22 cellular contexts compared by ENCODE assay signal in genomic region chr5:92145852-92146251, GRCh38.
DNase-seq lines count a peak whose midpoint lies in the region; ATAC-seq and TF ChIP-seq lines count a peak whose summit lies in the region.
"Had no signal": no experiment of that assay in that cellular context is flagged by ENCODE, and none has a peak within 500 bp of the region (broad histone marks: within the 10 kb centered on the region; RNA-seq: fewer than 3 reads in every experiment).

No MANE protein-coding gene starts in this region.

- no peak overlapping the region for H3K9ac ChIP-seq in SK-N-MC (ENCODE audit: insufficient read length)
- H3K9ac ChIP-seq: BLaER1, GM23248 had no signal

- peaks cover 7% of the 10 kb centered on the region for H3K9me3 Mint-ChIP-seq in CD8-positive, alpha-beta T cell

- no peaks in the 10 kb centered on the region for H3K4me1 Mint-ChIP-seq in CD8-positive, alpha-beta T cell (ENCODE audit: low read depth)
- H3K4me1 Mint-ChIP-seq: B cell; CD4-positive, CD25-positive, alpha-beta regulatory T cell; CD8-positive, alpha-beta memory T cell had no signal

- H3K9me3 ChIP-seq in SK-N-MC (ENCODE audit: low read depth, low read length) = no peaks in the 10 kb centered on the region
- no peaks in the 10 kb centered on the region for H3K9me3 ChIP-seq in CD8-positive, alpha-beta T cell (ENCODE audit: low read length)
- H3K9me3 ChIP-seq: BLaER1 had no signal

- H3K27ac Mint-ChIP-seq in CD8-positive, alpha-beta T cell = no peak overlapping the region
- H3K27ac Mint-ChIP-seq: B cell; CD4-positive, CD25-positive, alpha-beta regulatory T cell; CD8-positive, alpha-beta memory T cell; HFFc6 had no signal

- H3K36me3 ChIP-seq in SK-N-MC (ENCODE audit: insufficient read depth, low read length) = no peaks in the 10 kb centered on the region
- H3K36me3 ChIP-seq in CD8-positive, alpha-beta T cell (ENCODE audit: insufficient read depth, low read length) = no peaks in the 10 kb centered on the region
- H3K36me3 ChIP-seq: BLaER1 had no signal

- DNase-seq in NCI-H1417 (lab: John Stamatoyannopoulos, UW) (peak in 2 of 3 experiments; percentile 2 to 75), NCI-H1417 treated with DMSO at 0.1 percent for 48 hours (lab: John Stamatoyannopoulos, UW) (no peak), NCI-H526 treated with DMSO at 0.1 percent for 48 hours (lab: John Stamatoyannopoulos, UW) (peak; percentile 40), SK-N-MC (ENCODE audit: low read depth, low spot score) (peak; percentile 10), SW 1271 (lab: John Stamatoyannopoulos, UW) (no peak), GM19240 (ENCODE audit: insufficient read length, low spot score) (no peak)
- no peak for DNase-seq in CD8-positive, alpha-beta T cell
- DNase-seq: CD4-positive, CD25-positive, alpha-beta regulatory T cell; CD8-positive, alpha-beta memory T cell; DMS 273 treated with DMSO at 0.1 percent for 48 hours; DMS79; EL; GF-D8; GM23248; H7; HCEC 1CT; HFFc6 had no signal

- TF ChIP-seq CTCF in CD8-positive, alpha-beta T cell (IDR thresholded peaks at IDR 0.05) = no peak

- CTCF ChIA-PET in CD8-positive, alpha-beta T cell (lab: Charles Lee) = no interaction called here

- H3K36me3 Mint-ChIP-seq in CD8-positive, alpha-beta T cell = no peaks in the 10 kb centered on the region
- H3K36me3 Mint-ChIP-seq: CD4-positive, CD25-positive, alpha-beta regulatory T cell; CD8-positive, alpha-beta memory T cell had no signal

- ATAC-seq in CD8-positive, alpha-beta T cell = no peak
- no peak for ATAC-seq in GM21786 (IDR thresholded peaks at IDR 0.05; ENCODE audit: unreplicated experiment)

- no peak overlapping the region for H3K27ac ChIP-seq in SK-N-MC
- H3K27ac ChIP-seq in CD8-positive, alpha-beta T cell (ENCODE audit: low read depth, low read length) = no peak overlapping the region
- H3K27ac ChIP-seq: 22Rv1, BLaER1, C4-2B, GM23248 had no signal

- intact Hi-C loops in CD8-positive, alpha-beta T cell (cut with DNase I, micrococcal nuclease) = no loop called here

- no peaks in the 10 kb centered on the region for H3K27me3 ChIP-seq in CD8-positive, alpha-beta T cell (ENCODE audit: insufficient read depth, low read length)
- H3K27me3 ChIP-seq: BLaER1 had no signal

- H3K4me1 ChIP-seq in CD8-positive, alpha-beta T cell (ENCODE audit: insufficient read depth, low read length) = no peaks in the 10 kb centered on the region
- H3K4me1 ChIP-seq: BLaER1 had no signal

- no peak overlapping the region for H3K4me3 ChIP-seq in SK-N-MC
- H3K4me3 ChIP-seq in CD8-positive, alpha-beta T cell (ENCODE audit: low read depth, low read length) = no peak overlapping the region
- H3K4me3 ChIP-seq: BLaER1, GM23248 had no signal

- no peaks in the 10 kb centered on the region for H3K27me3 Mint-ChIP-seq in CD8-positive, alpha-beta T cell (ENCODE audit: low read depth)
- H3K27me3 Mint-ChIP-seq: B cell; CD4-positive, CD25-positive, alpha-beta regulatory T cell; CD8-positive, alpha-beta memory T cell had no signal

- H3K4me3 Mint-ChIP-seq in CD8-positive, alpha-beta T cell = no peak overlapping the region
- H3K4me3 Mint-ChIP-seq: B cell; CD4-positive, CD25-positive, alpha-beta regulatory T cell; CD8-positive, alpha-beta memory T cell; HFFc6 had no signal

- POLR2A ChIA-PET in CD8-positive, alpha-beta T cell (lab: Charles Lee) = no interaction called here

Comparison
In these comparisons a context has a peak if more than half of its experiments do, and no peak if none do; other contexts are left out.
1. DNase-seq: peak in NCI-H1417 (2 of 3), NCI-H526 treated with DMSO at 0.1 percent for 48 hours (single experiment) and SK-N-MC (single experiment); none in NCI-H1417 treated with DMSO at 0.1 percent for 48 hours (single experiment), SW 1271 (0 of 2), CD8-positive, alpha-beta T cell (0 of 7) and GM19240 (single experiment).